1 cellular context compared by ENCODE assay signal in genomic region chr18:9918016-9918680, GRCh38.
TF ChIP-seq lines count a peak whose summit lies in the region.

No MANE protein-coding gene starts in this region.

TF ChIP-seq in IMR-90, 13 proteins besides CTCF, POLR2A, EP300 and RAD21:
- peak; percentile 94 for TF ChIP-seq MAFK (IDR thresholded peaks at IDR 0.05; ENCODE audit: low read depth, low read length)
- TF ChIP-seq MAZ (IDR thresholded peaks at IDR 0.05; ENCODE audit: borderline replicate concordance, low read depth, low read length): no peak
TF ChIP-seq in IMR-90: peak in this region for 1.
